Comparison of ENCODE assay signal across 15 cellular contexts in the genomic region with DNA sequence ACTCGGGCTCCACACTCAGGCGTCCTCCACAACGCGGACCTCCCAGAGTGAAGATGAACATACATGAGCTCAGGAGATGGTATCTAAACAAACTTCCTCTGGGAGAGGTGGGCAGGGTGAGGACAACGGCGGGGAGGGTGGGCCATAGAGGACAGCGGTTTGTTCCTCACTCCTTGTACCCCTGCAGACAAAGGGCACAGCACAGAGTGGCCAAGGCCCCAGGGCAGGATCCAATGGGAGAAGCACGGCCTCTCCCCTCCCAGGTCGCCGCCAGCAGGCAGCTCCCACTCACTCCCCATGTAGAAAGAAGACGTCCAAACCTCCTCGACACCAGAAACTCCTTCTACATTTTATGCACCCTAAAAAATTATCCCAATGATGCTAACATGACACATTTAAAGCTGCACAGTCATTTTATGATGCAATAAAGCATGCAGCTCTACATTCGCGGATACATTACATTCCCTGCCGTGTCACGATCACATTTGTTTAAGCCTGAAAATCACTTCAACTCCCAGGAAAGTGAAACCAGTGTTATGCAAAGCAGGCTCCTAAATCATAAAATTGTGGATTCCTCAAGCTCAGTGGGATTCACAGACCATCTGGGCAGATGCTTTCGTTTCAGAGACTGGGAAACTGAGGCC.
DNase-seq lines count a peak whose midpoint lies in the region; ATAC-seq and TF ChIP-seq lines count a peak whose summit lies in the region.
"Had no signal": no experiment of that assay in that cellular context is flagged by ENCODE, and none has a peak within 500 bp of the region (broad histone marks: within the 10 kb centered on the region; RNA-seq: fewer than 3 reads in every experiment).

No MANE protein-coding gene starts in this region.

- 62 to 76% methylated on average over 16 to 17 of the region's 17 CpGs for WGBS in testis, 2 donors

- H3K4me2 ChIP-seq in neural progenitor cell, result no peak overlapping the region

- TF ChIP-seq CTCF in neural progenitor cell (IDR thresholded peaks at IDR 0.05), result no peak
- TF ChIP-seq CTCF in coronary artery (IDR thresholded peaks at IDR 0.05), result no peak
- no peak for TF ChIP-seq CTCF in testis (IDR thresholded peaks at IDR 0.05)

- H3K4me3 ChIP-seq in neural progenitor cell (no peak overlapping the region), coronary artery (no peak overlapping the region), testis (no peak overlapping the region)

- peak overlapping the region; percentile 54 for H3K27ac Mint-ChIP-seq in neural progenitor cell

- peaks cover 63% of the 10 kb centered on the region for H4K20me1 ChIP-seq in neural progenitor cell (ENCODE audit: low read depth)

- H3K4me1 ChIP-seq in neural progenitor cell (peaks cover 51% of the 10 kb centered on the region), testis (peaks cover 4% of the 10 kb centered on the region)

- peaks cover 4% of the 10 kb centered on the region for H3K27me3 Mint-ChIP-seq in neural progenitor cell (ENCODE audit: insufficient read depth, low read depth)

- H2AFZ ChIP-seq in neural progenitor cell (replicated peaks), result no peak overlapping the region

- intact Hi-C loops in testis (cut with DNase I; ENCODE audit: low total_unique reads), result no loop called here

- H3K27me3 ChIP-seq in neural progenitor cell, result no peaks in the 10 kb centered on the region
- H3K27me3 ChIP-seq in testis, result no peaks in the 10 kb centered on the region

- no peak for TF ChIP-seq POLR2A in testis (IDR thresholded peaks at IDR 0.05)

- ATAC-seq in HG02763 (IDR thresholded peaks at IDR 0.05; ENCODE audit: unreplicated experiment), result no peak
- ATAC-seq: esophagus mucosa had no signal

- H3K9me3 ChIP-seq in neural progenitor cell (ENCODE audit: low read depth) (no peaks in the 10 kb centered on the region), testis (no peaks in the 10 kb centered on the region)

- H3K4me1 Mint-ChIP-seq in neural progenitor cell, result peaks cover 49% of the 10 kb centered on the region

- no peaks in the 10 kb centered on the region for H3K36me3 Mint-ChIP-seq in neural progenitor cell

- peak overlapping the region; percentile 15 for H3K4me3 Mint-ChIP-seq in neural progenitor cell

- H3K79me2 ChIP-seq in neural progenitor cell (ENCODE audit: low read depth), result no peaks in the 10 kb centered on the region

- peak; percentile 72 for DNase-seq in EH (ENCODE audit: low read depth)
- peak; percentile 10 for DNase-seq in OCI-M1 (lab: John Stamatoyannopoulos, UW)
- DNase-seq in fibroblast of gingiva (ENCODE audit: low read depth), result peak; percentile 80
- DNase-seq in neural progenitor cell (ENCODE audit: low spot score), result no peak
- DNase-seq in coronary artery (ENCODE audit: low spot score), result no peak
- DNase-seq in testis, result no peak
- DNase-seq in globus pallidus (ENCODE audit: low spot score), result no peak
- DNase-seq: activated CD8-positive, alpha-beta memory T cell treated with anti-CD3 and anti-CD28 coated beads for 24 hours; activated naive CD4-positive, alpha-beta T cell; NCI-H146; NCI-H524; T1000 had no signal

- no peaks in the 10 kb centered on the region for H3K9me3 Mint-ChIP-seq in neural progenitor cell

- peaks cover 16% of the 10 kb centered on the region for H3F3A ChIP-seq in neural progenitor cell (ENCODE audit: low read depth)

- H3K27ac ChIP-seq in neural progenitor cell (no peak overlapping the region), coronary artery (no peak overlapping the region), testis (no peak overlapping the region)
- H3K27ac ChIP-seq: C4-2B had no signal

- no peak overlapping the region for H3K9ac ChIP-seq in neural progenitor cell

- H3K36me3 ChIP-seq in neural progenitor cell (no peaks in the 10 kb centered on the region), testis (ENCODE audit: low read depth, missing control alignments) (no peaks in the 10 kb centered on the region)

Comparison
In these comparisons a context has a peak if more than half of its experiments do, and no peak if none do; other contexts are left out.
1. DNase-seq: peak in EH (single experiment), OCI-M1 (single experiment) and fibroblast of gingiva (single experiment); none in neural progenitor cell (single experiment), coronary artery (single experiment), testis (single experiment) and globus pallidus (single experiment).